ENCODE assay signal across 12 cellular contexts in the genomic region with DNA sequence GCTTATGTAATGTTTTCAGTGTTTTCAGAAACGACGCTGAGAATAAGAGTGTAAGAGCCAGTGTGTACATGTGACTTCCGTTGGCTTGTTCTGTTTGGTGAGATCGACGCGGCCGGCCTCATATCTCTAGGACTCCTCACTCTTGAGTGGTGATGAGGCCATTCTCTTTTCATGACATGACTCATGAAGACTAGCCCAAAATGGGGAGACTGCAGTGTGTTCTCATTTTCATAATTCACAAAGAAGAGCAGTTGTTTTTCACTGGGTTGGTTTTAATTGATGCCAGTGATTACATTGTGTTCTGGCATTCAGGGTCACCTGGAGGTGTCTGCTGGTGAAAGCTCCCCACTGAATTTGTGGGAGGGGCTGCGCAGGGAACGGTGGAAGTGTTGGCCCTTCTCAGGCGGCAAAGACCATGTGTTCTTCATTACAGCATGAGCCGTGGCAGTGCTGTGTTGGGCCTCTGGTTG.
A peak's percentile ranks its signal among the peaks of the same experiment; 100 is the strongest.
DNase-seq lines count a peak whose midpoint lies in the region; ATAC-seq and TF ChIP-seq lines count a peak whose summit lies in the region.
"Had no signal": no experiment of that assay in that cellular context is flagged by ENCODE, and none has a peak within 500 bp of the region (broad histone marks: within the 10 kb centered on the region; RNA-seq: fewer than 3 reads in every experiment).

No MANE protein-coding gene starts in this region.

- intact Hi-C loops in sciatic nerve (cut with DNase I), result no loop called here

- no peak overlapping the region for H3K4me3 ChIP-seq in fibroblast of pulmonary artery (replicated peaks; ENCODE audit: low read depth, low read length)

- peak; percentile 87 for ATAC-seq in sciatic nerve
- no peak for ATAC-seq in HG03432 (IDR thresholded peaks at IDR 0.05; ENCODE audit: unreplicated experiment)
- ATAC-seq in GM18502 (IDR thresholded peaks at IDR 0.05; ENCODE audit: poor library complexity, unreplicated experiment), result no peak

- DNase-seq in EH (ENCODE audit: low read depth) (peak; percentile 98), RPMI7951 (ENCODE audit: low read depth) (peak; percentile 86), fibroblast of pulmonary artery (ENCODE audit: low read depth) (peak; percentile 97), sciatic nerve (ENCODE audit: low spot score) (no peak), SHP77 treated with DMSO at 0.1 percent for 48 hours (lab: John Stamatoyannopoulos, UW) (no peak), SK-N-DZ (ENCODE audit: low spot score) (no peak)
- DNase-seq: GF-D8; KG1; RPMI8226; stimulated activated CD4-positive, alpha-beta T cell treated with anti-CD3 and anti-CD28 coated beads, Interleukin-12 subunit alpha, Interleukin-12 subunit beta, amount 100 ng/mL, for 4 hours had no signal

- TF ChIP-seq CTCF in fibroblast of pulmonary artery (IDR thresholded peaks at IDR 0.05; ENCODE audit: low read length, missing control alignments), result no peak

Comparison
In these comparisons a context has a peak if more than half of its experiments do, and no peak if none do; other contexts are left out.
1. DNase-seq: peak in EH (single experiment), RPMI7951 (single experiment) and fibroblast of pulmonary artery (single experiment); none in sciatic nerve (single experiment), SHP77 treated with DMSO at 0.1 percent for 48 hours (single experiment) and SK-N-DZ (single experiment).